8 cellular contexts compared by ENCODE assay signal in the genomic region with DNA sequence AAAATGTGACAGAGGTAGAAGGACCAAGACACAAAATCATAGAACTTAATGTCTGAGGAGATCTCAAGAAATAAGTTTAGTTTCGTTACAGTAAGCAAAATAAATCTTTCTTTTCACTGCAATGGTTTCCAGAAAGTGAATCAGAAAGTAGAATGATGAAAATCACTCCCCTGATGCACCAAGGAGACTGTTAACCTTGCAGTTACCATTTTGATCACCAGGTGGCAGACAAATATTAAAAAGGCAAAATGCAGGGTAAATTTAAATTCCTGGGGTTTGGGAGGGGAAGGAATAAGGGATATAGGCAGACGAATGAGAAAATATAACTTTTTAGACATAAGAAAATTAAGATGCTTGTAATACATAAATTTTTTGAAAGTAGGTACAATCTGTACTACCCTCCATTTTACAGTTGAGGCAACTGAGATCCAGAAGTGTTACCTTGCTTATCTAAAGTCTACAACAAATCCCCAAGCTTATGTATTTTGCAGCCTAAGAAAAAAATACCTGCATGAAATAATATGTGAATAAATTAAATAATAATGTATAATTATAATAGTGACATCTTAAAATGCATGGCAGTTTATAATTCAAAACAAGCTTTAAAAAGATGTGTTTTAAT.
A peak's percentile ranks its signal among the peaks of the same experiment; 100 is the strongest.
DNase-seq lines count a peak whose midpoint lies in the region; ATAC-seq, FAIRE-seq and TF ChIP-seq lines count a peak whose summit lies in the region.

No MANE protein-coding gene starts in this region.

- no peak overlapping the region for H3K18ac ChIP-seq in mesendoderm (ENCODE audit: low read length)

- H3K9ac ChIP-seq in mesendoderm (ENCODE audit: low read length) = no peak overlapping the region

- H3K23ac ChIP-seq in mesendoderm (ENCODE audit: low read length) = no peak overlapping the region

- no peaks in the 10 kb centered on the region for H3K79me1 ChIP-seq in mesendoderm (ENCODE audit: low read length)

- H3K4ac ChIP-seq in mesendoderm (ENCODE audit: low read depth, low read length) = no peak overlapping the region

- no peak overlapping the region for H2BK5ac ChIP-seq in mesendoderm (ENCODE audit: low read length)

- H4K5ac ChIP-seq in mesendoderm (ENCODE audit: low read length) = no peak overlapping the region

- intact Hi-C loops in vagina (cut with DNase I) = no loop called here

- no peaks in the 10 kb centered on the region for H3K9me3 ChIP-seq in vagina

- ATAC-seq in GM18861 (IDR thresholded peaks at IDR 0.05; ENCODE audit: unreplicated experiment) = peak; percentile 54
- ATAC-seq in HG03039 (IDR thresholded peaks at IDR 0.05; ENCODE audit: unreplicated experiment) = peak; percentile 55

- peak; percentile 49 for TF ChIP-seq CTCF in bronchial epithelial cell (IDR thresholded peaks at IDR 0.05; ENCODE audit: insufficient read depth, low read length, severe bottlenecking)
- no peak for TF ChIP-seq CTCF in vagina (IDR thresholded peaks at IDR 0.05)

- H3K27me3 ChIP-seq in bronchial epithelial cell (ENCODE audit: control insufficient read depth, insufficient read depth, low read length) = no peaks in the 10 kb centered on the region
- H3K27me3 ChIP-seq in mesendoderm (ENCODE audit: insufficient read depth, low read length, poor library complexity) = no peaks in the 10 kb centered on the region
- H3K27me3 ChIP-seq in vagina = no peaks in the 10 kb centered on the region

- peak in 2 of 3 experiments; percentile 25 to 72 for DNase-seq in NCI-H1417 (lab: John Stamatoyannopoulos, UW)
- DNase-seq in NCI-H1417 treated with DMSO at 0.1 percent for 48 hours (lab: John Stamatoyannopoulos, UW) = no peak
- DNase-seq in NCI-H69 (lab: John Stamatoyannopoulos, UW) = peak; percentile 72
- peak; percentile 37 for DNase-seq in bronchial epithelial cell (ENCODE audit: low read depth)
- DNase-seq in mesendoderm = peak; percentile 53
- DNase-seq in vagina (ENCODE audit: extremely low spot score in 2 of 2) = no peak

- H2BK15ac ChIP-seq in mesendoderm (replicated peaks; ENCODE audit: low read depth) = no peak overlapping the region

- no peaks in the 10 kb centered on the region for H3K79me2 ChIP-seq in mesendoderm (ENCODE audit: control insufficient read depth, insufficient read depth, low read length)

- H2AK5ac ChIP-seq in mesendoderm (ENCODE audit: low read length) = no peak overlapping the region

- no peak overlapping the region for H4K8ac ChIP-seq in mesendoderm (ENCODE audit: low read depth, low read length)

- no CpG with 5 or more reads among the region's 2 CpGs for WGBS in mesendoderm (ENCODE audit: extremely low coverage, insufficient coverage, low lambda C conversion rate)

- no peak overlapping the region for H3K4me2 ChIP-seq in mesendoderm (ENCODE audit: low read length)

- H3K4me3 ChIP-seq in bronchial epithelial cell (ENCODE audit: low read depth, low read length) (no peak overlapping the region), mesendoderm (ENCODE audit: low read length) (no peak overlapping the region), vagina (no peak overlapping the region)

- no peak for TF ChIP-seq POLR2A in vagina (IDR thresholded peaks at IDR 0.05)

- no peak overlapping the region for H3K56ac ChIP-seq in mesendoderm (ENCODE audit: low read length)

- no peak for FAIRE-seq in bronchial epithelial cell (lab: Jason Lieb, UNC)

- no peak overlapping the region for H2BK120ac ChIP-seq in mesendoderm (ENCODE audit: low read depth, low read length)

- no peaks in the 10 kb centered on the region for H3K36me3 ChIP-seq in bronchial epithelial cell (ENCODE audit: control insufficient read depth, insufficient read depth, low read length)
- no peaks in the 10 kb centered on the region for H3K36me3 ChIP-seq in mesendoderm (ENCODE audit: control insufficient read depth, insufficient read depth, low read length)
- no peaks in the 10 kb centered on the region for H3K36me3 ChIP-seq in vagina

- H3K4me1 ChIP-seq in mesendoderm (ENCODE audit: control insufficient read depth, low read depth, low read length) (no peaks in the 10 kb centered on the region), vagina (no peaks in the 10 kb centered on the region)

- H3K27ac ChIP-seq in mesendoderm (ENCODE audit: low read depth, low read length) (no peak overlapping the region), vagina (no peak overlapping the region)

Comparison
In these comparisons a context has a peak if more than half of its experiments do, and no peak if none do; other contexts are left out.
1. DNase-seq: peak in NCI-H1417 (2 of 3), NCI-H69 (single experiment), bronchial epithelial cell (single experiment) and mesendoderm (single experiment); none in NCI-H1417 treated with DMSO at 0.1 percent for 48 hours (single experiment) and vagina (0 of 2).